Comparison of ENCODE assay signal across 19 cellular contexts in the genomic region with DNA sequence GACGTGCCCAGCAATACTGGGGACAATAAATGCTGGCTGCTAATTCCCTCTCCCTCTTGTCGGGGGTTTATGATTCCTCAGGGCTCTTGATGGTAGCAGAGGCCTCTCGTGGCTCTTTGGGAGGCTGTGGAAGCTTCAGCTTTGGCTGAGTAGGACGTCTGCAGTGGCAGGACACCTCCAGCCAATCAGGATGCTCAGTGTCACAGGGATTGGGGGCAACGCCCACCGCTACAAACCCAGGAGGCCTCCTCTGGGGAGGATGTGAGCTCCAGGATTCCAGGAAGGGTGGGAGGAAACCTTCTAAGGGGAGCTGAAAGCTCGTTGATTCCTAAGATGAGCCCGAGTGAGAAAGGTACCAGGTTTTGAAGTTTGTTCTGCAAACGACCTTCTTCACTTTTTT. TPM values are rescaled to one million over a fixed set of nuclear protein-coding genes. Genes with fewer than 3 reads are reported as not detected.
A peak's percentile ranks its signal among the peaks of the same experiment; 100 is the strongest.
DNase-seq lines count a peak whose midpoint lies in the region; ATAC-seq and TF ChIP-seq lines count a peak whose summit lies in the region.
"Had no signal": no experiment of that assay in that cellular context is flagged by ENCODE, and none has a peak within 500 bp of the region (broad histone marks: within the 10 kb centered on the region; RNA-seq: fewer than 3 reads in every experiment).

No MANE protein-coding gene starts in this region.

- H3K18ac ChIP-seq in mesendoderm (ENCODE audit: low read length) = no peak overlapping the region

- H3K9me2 ChIP-seq in GM23338 (ENCODE audit: insufficient read depth) = no peaks in the 10 kb centered on the region

- intact Hi-C loops in head of caudate nucleus (cut with DNase I) = no loop called here

- H3K4ac ChIP-seq in mesendoderm (ENCODE audit: low read depth, low read length) = no peak overlapping the region

- no peak overlapping the region for H2BK15ac ChIP-seq in mesendoderm (replicated peaks; ENCODE audit: low read depth)

- DNase-seq in GM23338 (ENCODE audit: low spot score) (peak; percentile 45), endodermal cell (peak; percentile 82), mesendoderm (peak; percentile 51), NK-92 (lab: John Stamatoyannopoulos, UW; ENCODE audit: unreplicated experiment) (no peak), head of caudate nucleus (no peak)
- DNase-seq in natural killer cell treated with Interleukin-12 subunit alpha and Interleukin-12 subunit beta and Interleukin-15 and Interleukin-18, amount 100 ng/mL, for 72 hours (ENCODE audit: low spot score) = no peak
- DNase-seq: BE2C; CD8-positive, alpha-beta T cell; COR-L47; DND-41; GF-D8; GM23248; HCEC 1CT; IMR-90; KBM-7 had no signal

- peaks cover 6% of the 10 kb centered on the region for H3K27me3 Mint-ChIP-seq in GM23338 (ENCODE audit: insufficient read depth, low read depth, poor library complexity)
- H3K27me3 Mint-ChIP-seq in endodermal cell (ENCODE audit: insufficient read depth) = peaks cover 1% of the 10 kb centered on the region
- H3K27me3 Mint-ChIP-seq in natural killer cell treated with Interleukin-12 subunit alpha and Interleukin-12 subunit beta and Interleukin-15 and Interleukin-18, amount 100 ng/mL, for 72 hours = peaks cover 11 to 32% of the 10 kb centered on the region in 2 donors

- POLR2A ChIA-PET in HEK293 (lab: Yijun Ruan, JAX) = no interaction called here

- H3K4me1 ChIP-seq in GM23338 (ENCODE audit: insufficient read depth) = no peaks in the 10 kb centered on the region
- H3K4me1 ChIP-seq in HEK293 (ENCODE audit: control insufficient read depth, insufficient read depth, low read length) = no peaks in the 10 kb centered on the region
- H3K4me1 ChIP-seq in endodermal cell (ENCODE audit: control insufficient read depth, insufficient read depth, low read length) = no peaks in the 10 kb centered on the region
- H3K4me1 ChIP-seq in mesendoderm (ENCODE audit: control insufficient read depth, low read depth, low read length) = no peaks in the 10 kb centered on the region
- H3K4me1 ChIP-seq: BE2C had no signal

- no peak for TF ChIP-seq CTCF in GM23338 (conservative IDR thresholded peaks at IDR 0.05; ENCODE audit: low read depth in 2 of 2)
- TF ChIP-seq CTCF in HEK293 (tag by site-specific recombination; IDR thresholded peaks at IDR 0.05) = no peak
- no peak for TF ChIP-seq CTCF in endodermal cell (conservative IDR thresholded peaks at IDR 0.05)

- H3K9me3 ChIP-seq in HEK293 (ENCODE audit: control insufficient read depth, insufficient read depth, low read depth, low read length) (no peaks in the 10 kb centered on the region), endodermal cell (ENCODE audit: control insufficient read depth, low read length) (no peaks in the 10 kb centered on the region)
- H3K9me3 ChIP-seq: BE2C had no signal

- no peak overlapping the region for H2AK5ac ChIP-seq in mesendoderm (ENCODE audit: low read length)

- no peaks in the 10 kb centered on the region; the same call in 1 of the 2 replicates for H3K36me3 ChIP-seq in GM23338 (ENCODE audit: insufficient read depth)
- no peaks in the 10 kb centered on the region for H3K36me3 ChIP-seq in HEK293 (ENCODE audit: control insufficient read depth in 2 of 2, insufficient read depth in 1 of 2, low read length in 2 of 2)
- no peaks in the 10 kb centered on the region for H3K36me3 ChIP-seq in endodermal cell (ENCODE audit: control insufficient read depth, insufficient read depth, low read length)
- no peaks in the 10 kb centered on the region for H3K36me3 ChIP-seq in mesendoderm (ENCODE audit: control insufficient read depth, insufficient read depth, low read length)
- H3K36me3 ChIP-seq: BE2C had no signal

- no peaks in the 10 kb centered on the region for H3F3A ChIP-seq in GM23338 (replicated peaks; ENCODE audit: low read depth)

- H3K4me2 ChIP-seq in GM23338 = no peak overlapping the region
- no peak overlapping the region for H3K4me2 ChIP-seq in mesendoderm (ENCODE audit: low read length)

- no peak overlapping the region for H4K8ac ChIP-seq in mesendoderm (ENCODE audit: low read depth, low read length)

- no peaks in the 10 kb centered on the region for H3K79me1 ChIP-seq in mesendoderm (ENCODE audit: low read length)

- no peak overlapping the region for H3K23ac ChIP-seq in mesendoderm (ENCODE audit: low read length)

- H3K9me3 Mint-ChIP-seq in GM23338 (no peaks in the 10 kb centered on the region), endodermal cell (no peaks in the 10 kb centered on the region)
- no peaks in the 10 kb centered on the region for H3K9me3 Mint-ChIP-seq in natural killer cell treated with Interleukin-12 subunit alpha and Interleukin-12 subunit beta and Interleukin-15 and Interleukin-18, amount 100 ng/mL, for 72 hours
- H3K9me3 Mint-ChIP-seq: CD8-positive, alpha-beta T cell had no signal

- H4K20me1 ChIP-seq in GM23338 (replicated peaks; ENCODE audit: insufficient read depth) = no peaks in the 10 kb centered on the region

- H3K27ac ChIP-seq in GM23338 (ENCODE audit: low read depth) = no peak overlapping the region
- no peak overlapping the region for H3K27ac ChIP-seq in HEK293 (ENCODE audit: extremely low read depth, low read depth, low read length)
- H3K27ac ChIP-seq in endodermal cell (ENCODE audit: low read depth, low read length) = no peak overlapping the region
- H3K27ac ChIP-seq in mesendoderm (ENCODE audit: low read depth, low read length) = no peak overlapping the region
- H3K27ac ChIP-seq: C4-2B, GM23248 had no signal

- peaks cover 11% of the 10 kb centered on the region for H3K4me1 Mint-ChIP-seq in GM23338
- peaks cover 5% of the 10 kb centered on the region for H3K4me1 Mint-ChIP-seq in endodermal cell
- H3K4me1 Mint-ChIP-seq in natural killer cell treated with Interleukin-12 subunit alpha and Interleukin-12 subunit beta and Interleukin-15 and Interleukin-18, amount 100 ng/mL, for 72 hours (ENCODE audit: low read depth in 2 of 2) = peaks cover 0 to 8% of the 10 kb centered on the region in 2 donors

- 57 to 67% methylated on average over 6 to 9 of the region's 9 CpGs for WGBS in endodermal cell (ENCODE audit: insufficient coverage in 1 of 2, insufficient read length in 1 of 2), 2 experiments
- no CpG with 5 or more reads among the region's 9 CpGs for WGBS in mesendoderm (ENCODE audit: extremely low coverage, insufficient coverage, low lambda C conversion rate)

- ATAC-seq in GM23338 = peak; percentile 90
- no peak for ATAC-seq in natural killer cell treated with Interleukin-12 subunit alpha and Interleukin-12 subunit beta and Interleukin-15 and Interleukin-18, amount 100 ng/mL, for 72 hours
- ATAC-seq: CD8-positive, alpha-beta T cell had no signal

- peak overlapping the region; percentile 6; the same call in 1 of the 2 replicates for H2AFZ ChIP-seq in GM23338
- H2AFZ ChIP-seq: GM23248 had no signal

- H4K5ac ChIP-seq in mesendoderm (ENCODE audit: low read length) = no peak overlapping the region

- no peak overlapping the region for H2BK5ac ChIP-seq in mesendoderm (ENCODE audit: low read length)

- H3K4me3 ChIP-seq in GM23338 (no peak overlapping the region), HEK293 (ENCODE audit: low read depth, low read length) (no peak overlapping the region), endodermal cell (ENCODE audit: low read length) (no peak overlapping the region), mesendoderm (ENCODE audit: low read length) (no peak overlapping the region)
- H3K4me3 ChIP-seq: GM23248 had no signal

- H3K79me2 ChIP-seq in GM23338 (replicated peaks; ENCODE audit: insufficient read depth) (no peaks in the 10 kb centered on the region), mesendoderm (ENCODE audit: control insufficient read depth, insufficient read depth, low read length) (no peaks in the 10 kb centered on the region)

- no peaks in the 10 kb centered on the region for H3K36me3 Mint-ChIP-seq in GM23338 (ENCODE audit: low read depth)
- H3K36me3 Mint-ChIP-seq in endodermal cell (ENCODE audit: low read depth) = no peaks in the 10 kb centered on the region
- H3K36me3 Mint-ChIP-seq in natural killer cell treated with Interleukin-12 subunit alpha and Interleukin-12 subunit beta and Interleukin-15 and Interleukin-18, amount 100 ng/mL, for 72 hours = no peaks in the 10 kb centered on the region
- H3K36me3 Mint-ChIP-seq: CD8-positive, alpha-beta T cell had no signal

- H3K9ac ChIP-seq in endodermal cell (ENCODE audit: extremely low read depth, low read length, poor library complexity, severe bottlenecking) (no peak overlapping the region), mesendoderm (ENCODE audit: low read length) (no peak overlapping the region)
- H3K9ac ChIP-seq: GM23248 had no signal

- no peak overlapping the region for H3K27ac Mint-ChIP-seq in GM23338
- H3K27ac Mint-ChIP-seq in endodermal cell = peak overlapping the region; percentile 41
- H3K27ac Mint-ChIP-seq in natural killer cell treated with Interleukin-12 subunit alpha and Interleukin-12 subunit beta and Interleukin-15 and Interleukin-18, amount 100 ng/mL, for 72 hours = no peak overlapping the region
- H3K27ac Mint-ChIP-seq: CD8-positive, alpha-beta T cell had no signal

- CTCF ChIA-PET in HEK293 (lab: Yijun Ruan, JAX) = interaction anchor here (0.7 to 1.2 kb wide), 4 partner anchors 8 to 167 kb away, joined by 3 to 5 read pairs (median 4); no protein-coding TSS in a partner anchor

- H3K4me3 Mint-ChIP-seq in GM23338 (no peak overlapping the region), endodermal cell (no peak overlapping the region)
- H3K4me3 Mint-ChIP-seq in natural killer cell treated with Interleukin-12 subunit alpha and Interleukin-12 subunit beta and Interleukin-15 and Interleukin-18, amount 100 ng/mL, for 72 hours = no peak overlapping the region
- H3K4me3 Mint-ChIP-seq: CD8-positive, alpha-beta T cell had no signal

- H3K27me3 ChIP-seq in GM23338 (ENCODE audit: insufficient read depth) (no peaks in the 10 kb centered on the region), endodermal cell (ENCODE audit: control insufficient read depth, insufficient read depth, low read length, poor library complexity, severe bottlenecking) (no peaks in the 10 kb centered on the region), mesendoderm (ENCODE audit: insufficient read depth, low read length, poor library complexity) (no peaks in the 10 kb centered on the region)
- H3K27me3 ChIP-seq: BE2C had no signal

- H2BK120ac ChIP-seq in mesendoderm (ENCODE audit: low read depth, low read length) = no peak overlapping the region

- no peak overlapping the region for H3K56ac ChIP-seq in mesendoderm (ENCODE audit: low read length)

TF ChIP-seq in GM23338, 12 proteins besides CTCF, POLR2A, EP300 and RAD21 (continues in another document):
- no peak for TF ChIP-seq CREB1 (CRISPR knock-in tag; IDR thresholded peaks at IDR 0.05; ENCODE audit: low read depth)

TF ChIP-seq in HEK293, 187 proteins besides CTCF, POLR2A, EP300 and RAD21 (continues in another document):
- no peak for TF ChIP-seq ZNF223 (tag by site-specific recombination; IDR thresholded peaks at IDR 0.05)

RNA-seq across cellular contexts. Expression of gene RSPO4, which starts 19.4 kb away (rescaled TPM):
- 0.74 and 2.8 TPM in 2 replicates for total RNA-seq in GM23338 (2014; rRNA removed; shearing (Covaris generic))
- polyA plus RNA-seq in GM23338 (2016; fragmentation: Nextera tagmentation; extraction: Ambion mirVana) = 3.6 and 4.5 TPM in 2 replicates
- 1 to 10 TPM; 3.8 to 7.6 TPM for total RNA-seq in endodermal cell
- 2.0 TPM for polyA plus RNA-seq in endodermal cell (2013, experiment 1 of 2)
- 1.8 TPM for polyA plus RNA-seq in endodermal cell (2013, experiment 2 of 2)
- 2.8 TPM for polyA plus RNA-seq in mesendoderm (2013, experiment 1 of 2)
- 2.7 TPM for polyA plus RNA-seq in mesendoderm (2013, experiment 2 of 2)
- total RNA-seq in natural killer cell treated with Interleukin-12 subunit alpha and Interleukin-12 subunit beta and Interleukin-15 and Interleukin-18, amount 100 ng/mL, for 72 hours = under 1 TPM in 1 of 2 donors, not detected in 1; 0.19 TPM
- total RNA-seq: GM23248, HT-29, IMR-90 had no signal
- polyA plus RNA-seq: AG04450, IMR-90 had no signal

Comparison
In these comparisons a context has a peak if more than half of its experiments do, and no peak if none do; other contexts are left out.
1. DNase-seq: peak in GM23338 (single experiment), endodermal cell (single experiment) and mesendoderm (single experiment); none in NK-92 (single experiment), head of caudate nucleus (0 of 42) and natural killer cell treated with Interleukin-12 subunit alpha and Interleukin-12 subunit beta and Interleukin-15 and Interleukin-18, amount 100 ng/mL, for 72 hours (single experiment).